Comparison of ENCODE assay signal across 31 cellular contexts in the genomic region with DNA sequence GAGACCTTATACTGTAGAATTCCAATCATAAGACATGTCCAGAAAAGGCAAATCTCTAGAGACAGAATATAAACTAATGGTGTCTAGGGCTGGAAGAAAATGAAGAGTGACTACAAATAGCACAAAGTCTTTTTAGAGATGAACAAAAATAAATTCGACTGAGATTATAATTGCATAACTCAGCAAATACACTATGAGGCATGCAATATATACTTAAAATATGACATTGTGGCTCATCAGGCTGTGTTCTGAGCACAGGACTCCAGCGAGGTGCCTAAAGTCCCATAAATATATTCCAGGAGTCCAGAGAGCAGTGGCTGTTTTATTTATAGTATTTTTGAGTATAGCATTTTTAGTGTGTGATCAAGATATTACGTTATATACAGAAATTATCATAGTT.
"Had no signal": no experiment of that assay in that cellular context is flagged by ENCODE, and none has a peak within 500 bp of the region (broad histone marks: within the 10 kb centered on the region; RNA-seq: fewer than 3 reads in every experiment).

No MANE protein-coding gene starts in this region.

- DNase-seq: activated B cell treated with CpG ODN at 0.5 μM for 24 hours; activated CD4-positive, alpha-beta memory T cell treated with anti-CD3 and anti-CD28 coated beads for 36 hours; activated CD4-positive, alpha-beta T cell treated with anti-CD3 and anti-CD28 coated beads for 4 hours; activated CD4-positive, alpha-beta T cell treated with anti-CD3 and anti-CD28 coated beads, Interleukin-2, amount 10 ng/mL, durations not matched to agents 24 days and 14 days; activated CD4-positive, alpha-beta T cell treated with anti-CD3 and anti-CD28 coated beads, Interleukin-2, amount 50 U/mL, for 1 hour; activated CD4-positive, alpha-beta T cell treated with anti-CD3 and anti-CD28 coated beads, Interleukin-2, amount 50 U/mL, for 4 hours; activated CD4-positive, CD25-positive, alpha-beta regulatory T cell treated with anti-CD3 and anti-CD28 coated beads, Interleukin-2, amount 50 U/mL, for 72 hours; activated CD8-positive, alpha-beta memory T cell treated with anti-CD3 and anti-CD28 coated beads, Interleukin-2, amount 50 U/mL, for 4 hours; activated CD8-positive, alpha-beta T cell treated with anti-CD3 and anti-CD28 coated beads for 36 hours; activated effector memory CD4-positive, alpha-beta T cell treated with Interleukin-2 at 50 U/mL for 16 hours; activated gamma-delta T cell; activated naive CD4-positive, alpha-beta T cell treated with anti-CD3 and anti-CD28 coated beads, Interleukin-2, amount 10 ng/mL, durations not matched to agents 7 days and 5 days; activated naive CD4-positive, alpha-beta T cell treated with Interleukin-2 at 50 U/mL for 16 hours; activated naive CD8-positive, alpha-beta T cell treated with anti-CD3 and anti-CD28 coated beads, Interleukin-2, amount 10 ng/mL, durations not matched to agents 7 days and 5 days; activated naive CD8-positive, alpha-beta T cell treated with anti-CD3 and anti-CD28 coated beads, Interleukin-2, amount 50 U/mL, for 24 hours; activated T-cell treated with anti-CD3 and anti-CD28 coated beads for 4 hours; activated T-cell treated with anti-CD3 and anti-CD28 coated beads, Interleukin-2, amount 50 U/mL, for 1 hour; activated T-cell treated with anti-CD3 and anti-CD28 coated beads, Interleukin-2, amount 50 U/mL, for 4 hours; activated T-cell treated with anti-CD3 and anti-CD28 coated beads, Interleukin-2, amount 50 U/mL, for 72 hours; amygdala; anterior cingulate cortex; caudate nucleus; cerebellar nuclear complex; T-cell; T-helper 2 cell; T-helper 9 cell had no signal

- H3K4me1 ChIP-seq: ascending aorta had no signal

- H3K36me3 ChIP-seq: ascending aorta, cardiac muscle cell had no signal

- H3K27ac ChIP-seq: ascending aorta, cardiac muscle cell, VCaP had no signal

- FAIRE-seq: bronchial epithelial cell, TTC549 had no signal

- H3K4me3 ChIP-seq: ascending aorta, cardiac muscle cell had no signal

- ATAC-seq: activated naive CD8-positive, alpha-beta T cell treated with anti-CD3 and anti-CD28 coated beads, Interleukin-2, amount 50 U/mL, for 24 hours had no signal

- H3K27me3 ChIP-seq: ascending aorta, cardiac muscle cell had no signal

- H3K9me3 ChIP-seq: ascending aorta had no signal
